13 cellular contexts compared by ENCODE assay signal in the genomic region with DNA sequence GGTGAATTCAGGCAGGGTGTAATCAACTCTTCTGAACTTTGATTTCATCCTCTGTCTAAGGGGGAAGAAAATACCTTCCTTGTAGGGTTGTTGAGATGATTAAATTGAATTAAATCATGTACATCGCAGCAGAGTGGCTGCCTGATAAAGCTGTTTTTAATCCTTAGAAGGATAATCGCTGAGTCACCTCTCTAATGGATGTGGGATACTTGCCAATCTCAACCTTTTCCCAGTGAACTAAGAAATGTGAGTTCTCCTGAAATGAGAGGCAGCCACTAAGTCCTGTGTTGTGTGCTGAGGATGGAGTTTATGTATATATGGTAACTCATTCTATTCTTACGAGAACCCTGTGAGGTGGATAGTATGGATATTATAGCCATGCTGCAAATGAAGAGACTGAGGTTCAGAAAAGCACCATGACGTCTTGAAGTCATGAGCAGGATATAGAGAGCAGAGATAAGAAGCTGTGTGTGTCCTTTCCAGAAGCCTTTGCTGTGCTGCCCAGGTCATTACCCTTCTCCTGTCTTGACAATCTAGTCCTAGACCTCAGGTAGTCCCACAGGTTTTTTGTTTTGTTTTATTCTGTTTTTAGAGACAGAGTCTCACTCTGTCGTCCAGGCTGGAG.
DNase-seq lines count a peak whose midpoint lies in the region; ATAC-seq, FAIRE-seq and TF ChIP-seq lines count a peak whose summit lies in the region.
"Had no signal": no experiment of that assay in that cellular context is flagged by ENCODE, and none has a peak within 500 bp of the region (broad histone marks: within the 10 kb centered on the region; RNA-seq: fewer than 3 reads in every experiment).

No MANE protein-coding gene starts in this region.

- DNase-seq in A172 (ENCODE audit: low spot score), result peak; percentile 88
- DNase-seq in HS-5 (ENCODE audit: low read depth), result peak; percentile 42
- peak; percentile 78 for DNase-seq in astrocyte (ENCODE audit: low read depth)
- DNase-seq in kidney tubule cell (ENCODE audit: low spot score), result peak; percentile 51
- DNase-seq in CD1c-positive myeloid dendritic cell (ENCODE audit: extremely low spot score), result no peak
- DNase-seq: cerebellar nuclear complex, KG1, left cardiac atrium had no signal

- H3K79me2 ChIP-seq in astrocyte (ENCODE audit: insufficient read depth, low read length), result no peaks in the 10 kb centered on the region

- H2AFZ ChIP-seq in astrocyte (ENCODE audit: low read depth, low read length), result peak overlapping the region; percentile 8

- H3K4me3 Mint-ChIP-seq in astrocyte (ENCODE audit: unreplicated experiment), result no peak overlapping the region
- no peak overlapping the region for H3K4me3 Mint-ChIP-seq in stimulated activated memory B cell treated with anti-CD40 and anti-IgM and Interleukin-4, amounts not matched to agents 10 μg/mL and 1 μg/mL and 100 μg/mL, for 72 hours

- no peak overlapping the region for H3K27ac ChIP-seq in astrocyte (ENCODE audit: low read depth, low read length)

- H4K20me1 ChIP-seq in astrocyte (ENCODE audit: insufficient read depth, low read length), result no peaks in the 10 kb centered on the region
- H4K20me1 ChIP-seq: BLaER1 had no signal

- peaks cover 4% of the 10 kb centered on the region for H3K9me3 ChIP-seq in astrocyte (ENCODE audit: insufficient read depth, low read depth, low read length)
- H3K9me3 ChIP-seq: tibial nerve had no signal

- H3K27me3 ChIP-seq in astrocyte (ENCODE audit: insufficient read depth, low read length), result no peaks in the 10 kb centered on the region
- H3K27me3 ChIP-seq: BLaER1, tibial nerve had no signal

- H3K36me3 Mint-ChIP-seq in astrocyte (ENCODE audit: low read depth, unreplicated experiment), result no peaks in the 10 kb centered on the region
- H3K36me3 Mint-ChIP-seq in stimulated activated memory B cell treated with anti-CD40 and anti-IgM and Interleukin-4, amounts not matched to agents 10 μg/mL and 1 μg/mL and 100 μg/mL, for 72 hours, result peaks cover 6% of the 10 kb centered on the region

- peaks cover 3% of the 10 kb centered on the region for H3K9me3 Mint-ChIP-seq in astrocyte (ENCODE audit: unreplicated experiment)
- H3K9me3 Mint-ChIP-seq in stimulated activated memory B cell treated with anti-CD40 and anti-IgM and Interleukin-4, amounts not matched to agents 10 μg/mL and 1 μg/mL and 100 μg/mL, for 72 hours, result peaks cover 4% of the 10 kb centered on the region

- peaks cover 9% of the 10 kb centered on the region for H3K4me1 ChIP-seq in astrocyte (ENCODE audit: insufficient read depth, low read length)

- H3K4me1 Mint-ChIP-seq in astrocyte (ENCODE audit: low read depth, unreplicated experiment), result peaks cover 7% of the 10 kb centered on the region
- H3K4me1 Mint-ChIP-seq in stimulated activated memory B cell treated with anti-CD40 and anti-IgM and Interleukin-4, amounts not matched to agents 10 μg/mL and 1 μg/mL and 100 μg/mL, for 72 hours, result peaks cover 9% of the 10 kb centered on the region

- H3K4me3 ChIP-seq in astrocyte (ENCODE audit: insufficient read depth, low read depth, low read length), result no peak overlapping the region
- H3K4me3 ChIP-seq: BLaER1, tibial nerve had no signal

- H3K9ac ChIP-seq in astrocyte (ENCODE audit: low read length), result no peak overlapping the region
- H3K9ac ChIP-seq: BLaER1 had no signal

- no peak overlapping the region for H3K27ac Mint-ChIP-seq in astrocyte (ENCODE audit: unreplicated experiment)
- H3K27ac Mint-ChIP-seq in stimulated activated memory B cell treated with anti-CD40 and anti-IgM and Interleukin-4, amounts not matched to agents 10 μg/mL and 1 μg/mL and 100 μg/mL, for 72 hours, result no peak overlapping the region

- no peaks in the 10 kb centered on the region for H3K36me3 ChIP-seq in astrocyte (ENCODE audit: insufficient read depth, low read length)
- H3K36me3 ChIP-seq: BLaER1, tibial nerve had no signal

- H3K27me3 Mint-ChIP-seq in astrocyte (ENCODE audit: low read depth, unreplicated experiment), result peaks cover 5% of the 10 kb centered on the region
- H3K27me3 Mint-ChIP-seq in stimulated activated memory B cell treated with anti-CD40 and anti-IgM and Interleukin-4, amounts not matched to agents 10 μg/mL and 1 μg/mL and 100 μg/mL, for 72 hours, result no peaks in the 10 kb centered on the region

- no peak for ATAC-seq in GM18511 (IDR thresholded peaks at IDR 0.05; ENCODE audit: unreplicated experiment)
- ATAC-seq in HG02981 (IDR thresholded peaks at IDR 0.05; ENCODE audit: unreplicated experiment), result no peak
- ATAC-seq in stimulated activated memory B cell treated with anti-CD40 and anti-IgM and Interleukin-4, amounts not matched to agents 10 μg/mL and 1 μg/mL and 100 μg/mL, for 72 hours, result no peak

- peak overlapping the region; percentile 52 for H3K4me2 ChIP-seq in astrocyte (ENCODE audit: low read length)

- no peak for FAIRE-seq in astrocyte (lab: Jason Lieb, UNC)

- no peak for TF ChIP-seq CTCF in astrocyte (IDR thresholded peaks at IDR 0.05; ENCODE audit: insufficient read depth, low read depth, low read length)
